ENCODE assay signal across 18 cellular contexts in the genomic region with DNA sequence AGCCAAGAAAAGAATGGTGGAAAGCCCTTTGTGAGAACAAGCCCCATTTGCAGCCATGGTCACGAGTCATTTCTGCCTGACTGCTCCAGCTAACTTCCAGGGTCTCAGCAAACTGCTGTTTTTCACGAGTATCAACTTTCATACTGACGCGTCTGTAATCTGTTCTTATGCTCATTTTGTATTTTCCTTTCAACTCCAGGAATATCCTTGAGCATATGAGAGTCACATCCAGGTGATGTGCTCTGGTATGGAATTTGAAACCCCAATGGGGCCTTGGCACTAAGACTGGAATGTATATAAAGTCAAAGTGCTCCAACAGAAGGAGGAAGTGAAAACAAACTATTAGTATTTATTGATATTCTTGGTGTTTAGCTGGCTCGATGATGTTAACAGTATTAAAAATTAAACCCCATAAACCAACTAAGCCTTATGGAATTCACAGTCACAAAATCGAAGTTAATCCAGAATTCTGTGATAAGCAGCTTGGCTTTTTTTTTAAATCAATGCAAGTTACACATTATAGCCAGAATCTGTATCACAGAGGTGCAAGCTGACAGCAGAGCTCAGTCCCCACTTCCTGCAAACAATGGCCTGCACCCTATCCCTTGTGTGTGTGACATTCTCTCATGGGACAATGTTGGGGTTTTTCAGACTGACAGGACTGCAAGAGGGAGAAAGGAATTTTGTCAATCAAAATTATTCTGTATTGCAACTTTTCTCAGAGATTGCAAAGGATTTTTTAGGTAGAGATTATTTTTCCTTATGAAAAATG. TPM values are rescaled to one million over a fixed set of nuclear protein-coding genes. Genes with fewer than 3 reads are reported as not detected.
DNase-seq lines count a peak whose midpoint lies in the region; ATAC-seq and TF ChIP-seq lines count a peak whose summit lies in the region.
"Had no signal": no experiment of that assay in that cellular context is flagged by ENCODE, and none has a peak within 500 bp of the region (broad histone marks: within the 10 kb centered on the region; RNA-seq: fewer than 3 reads in every experiment).

No MANE protein-coding gene starts in this region.

- TF ChIP-seq CTCF in A673 (conservative IDR thresholded peaks at IDR 0.05; ENCODE audit: low read depth, low read length) (no peak), upper lobe of left lung (IDR thresholded peaks at IDR 0.05) (no peak)

- H2AFZ ChIP-seq in mesenchymal stem cell (ENCODE audit: low read depth, low read length) = no peak overlapping the region

- no peak overlapping the region for H2BK5ac ChIP-seq in mesenchymal stem cell (ENCODE audit: low read depth, low read length, poor library complexity, severe bottlenecking)

- no peaks in the 10 kb centered on the region for H3K79me1 ChIP-seq in mesenchymal stem cell (replicated peaks; ENCODE audit: low read length, poor library complexity, severe bottlenecking)

- H3K27ac ChIP-seq in mesenchymal stem cell (ENCODE audit: low read length, poor library complexity, severe bottlenecking) = peak overlapping the region; percentile 76
- H3K27ac ChIP-seq in A673 (ENCODE audit: low read depth, low read length, poor library complexity, severe bottlenecking) = no peak overlapping the region
- no peak overlapping the region for H3K27ac ChIP-seq in upper lobe of left lung

- H3K14ac ChIP-seq in mesenchymal stem cell (ENCODE audit: low read length in 2 of 2) = no peak overlapping the region

- no peak overlapping the region for H2BK12ac ChIP-seq in mesenchymal stem cell (ENCODE audit: low read length in 2 of 2)

- CTCF ChIA-PET in A673 (lab: Charles Lee) = no interaction called here

- H3K4me2 ChIP-seq in mesenchymal stem cell (ENCODE audit: low read length, poor library complexity, severe bottlenecking) = peak overlapping the region; percentile 24

- BruUV-seq in A673 (replicated peaks; lab: Mats Ljungman, UMichigan) = no TSS peak

- H3K36me3 ChIP-seq in mesenchymal stem cell (ENCODE audit: control insufficient read depth in 1 of 2, insufficient read depth in 2 of 2, low read depth in 1 of 2, low read length in 2 of 2) (peaks cover 0 to 35% of the 10 kb centered on the region in 2 experiments), A673 (ENCODE audit: insufficient read depth, low read length, poor library complexity, severe bottlenecking) (no peaks in the 10 kb centered on the region), upper lobe of left lung (no peaks in the 10 kb centered on the region)

- H2AK5ac ChIP-seq in mesenchymal stem cell (ENCODE audit: low read length, severe bottlenecking) = no peak overlapping the region

- H2BK15ac ChIP-seq in mesenchymal stem cell (ENCODE audit: low read depth, poor library complexity, severe bottlenecking) = no peak overlapping the region

- H3K9me3 ChIP-seq in mesenchymal stem cell (ENCODE audit: control insufficient read depth, low read length) = peaks cover 2% of the 10 kb centered on the region
- no peaks in the 10 kb centered on the region for H3K9me3 ChIP-seq in A673 (ENCODE audit: low read depth, low read length, poor library complexity, severe bottlenecking)
- no peaks in the 10 kb centered on the region for H3K9me3 ChIP-seq in upper lobe of left lung

- H3K4me1 ChIP-seq in mesenchymal stem cell (ENCODE audit: control insufficient read depth, insufficient read depth, low read depth, low read length) (peaks cover 5% of the 10 kb centered on the region), A673 (ENCODE audit: insufficient read depth, low read length, poor library complexity, severe bottlenecking) (peaks cover 4% of the 10 kb centered on the region), upper lobe of left lung (peaks cover 0 to 13% (median 2%) of the 10 kb centered on the region in 4 donors)

- no peak overlapping the region for H3K18ac ChIP-seq in mesenchymal stem cell (ENCODE audit: low read depth in 1 of 2, low read length in 2 of 2)

- POLR2A ChIA-PET in A673 (lab: Charles Lee; ENCODE audit: low non-redundant PET) = no interaction called here

- DNase-seq in HT-29 (ENCODE audit: low spot score) (peak; percentile 31), mesenchymal stem cell (no peak), A673 (ENCODE audit: low spot score) (no peak), Right ventricle myocardium inferior (ENCODE audit: missing footprints) (no peak), amniotic stem cell (lab: John Stamatoyannopoulos, UW) (no peak), upper lobe of left lung (no peak)
- DNase-seq: activated CD4-positive, CD25-positive, alpha-beta regulatory T cell treated with anti-CD3 and anti-CD28 coated beads, Interleukin-2, amount 50 U/mL, for 72 hours; activated CD8-positive, alpha-beta memory T cell treated with anti-CD3 and anti-CD28 coated beads, Interleukin-2, amount 50 U/mL, for 48 hours; activated naive CD4-positive, alpha-beta T cell treated with anti-CD3 and anti-CD28 coated beads, Interleukin-2, amount 50 U/mL, for 16 hours; DMS53; head of caudate nucleus; mesendoderm; NCI-H1048; substantia nigra; T-helper 9 cell had no signal

- intact Hi-C loops in A673 (cut with micrococcal nuclease; ENCODE audit: unreplicated experiment) = no loop called here
- intact Hi-C loops in Right ventricle myocardium inferior (cut with DNase I) = no loop called here

- no peak overlapping the region for H2BK120ac ChIP-seq in mesenchymal stem cell (ENCODE audit: low read depth, low read length)

- ATAC-seq in GM18499 (IDR thresholded peaks at IDR 0.05; ENCODE audit: insufficient read depth, unreplicated experiment) (peak; percentile 51), GM21423 (IDR thresholded peaks at IDR 0.05; ENCODE audit: unreplicated experiment) (peak; percentile 54), Right ventricle myocardium inferior (no peak), upper lobe of left lung (ENCODE audit: low FRiP score in 2 of 2) (no peak)

- H3K4me3 ChIP-seq in mesenchymal stem cell (ENCODE audit: insufficient read depth in 1 of 2, low read depth in 1 of 2, low read length in 2 of 2) = no peak overlapping the region
- H3K4me3 ChIP-seq in A673 (ENCODE audit: low read depth, low read length, poor library complexity, severe bottlenecking) = no peak overlapping the region
- no peak overlapping the region for H3K4me3 ChIP-seq in upper lobe of left lung

- no peaks in the 10 kb centered on the region for H3K27me3 ChIP-seq in mesenchymal stem cell (ENCODE audit: control insufficient read depth in 1 of 2, insufficient read depth in 1 of 2, low read length in 2 of 2)
- peaks cover 7% of the 10 kb centered on the region for H3K27me3 ChIP-seq in A673 (replicated peaks; ENCODE audit: insufficient read depth, low read depth, low read length, poor library complexity)
- H3K27me3 ChIP-seq in upper lobe of left lung = no peaks in the 10 kb centered on the region

- H3K4ac ChIP-seq in mesenchymal stem cell (ENCODE audit: low read depth in 1 of 2, low read length in 2 of 2) = no peak overlapping the region

- no peak for TF ChIP-seq EP300 in upper lobe of left lung (IDR thresholded peaks at IDR 0.05)

- H4K91ac ChIP-seq in mesenchymal stem cell (ENCODE audit: low read length) = no peak overlapping the region

- H3K23ac ChIP-seq in mesenchymal stem cell (ENCODE audit: low read length in 2 of 2) = no peak overlapping the region

- H3K9ac ChIP-seq in mesenchymal stem cell (ENCODE audit: low read length) = no peak overlapping the region

- WGBS in mesenchymal stem cell = 92% methylated on average over 3 of the region's 6 CpGs
- WGBS in upper lobe of left lung, 2 donors = 81 to 86% methylated on average over 6 of the region's 6 CpGs

- no peak overlapping the region for H4K8ac ChIP-seq in mesenchymal stem cell (ENCODE audit: low read length)

- no peak for TF ChIP-seq POLR2A in upper lobe of left lung (IDR thresholded peaks at IDR 0.05)

RNA-seq across cellular contexts. Expression of gene SLC14A1, which starts 26.1 kb away (rescaled TPM):
- 5.9 and 6.2 TPM in 2 replicates for total RNA-seq in HT-29 (2014; rRNA removed; shearing (Covaris generic))
- 1.1 TPM for polyA plus RNA-seq in mesenchymal stem cell (2013, experiment 1 of 2)
- 1.3 TPM for polyA plus RNA-seq in mesenchymal stem cell (2013, experiment 2 of 2)
- total RNA-seq in A673 (2021) (not detected in 2 replicates), Right ventricle myocardium inferior (24.9 TPM), upper lobe of left lung (10 to 100 TPM in 1 of 6 donors, 1 to 10 TPM in 4, not detected in 1; 5.5 to 33.1 (median 6.8) TPM)
- polyA plus RNA-seq: neural cell had no signal

Comparison
In these comparisons a context has a peak if more than half of its experiments do, and no peak if none do; other contexts are left out.
1. ATAC-seq: peak in GM18499 (single experiment) and GM21423 (single experiment); none in Right ventricle myocardium inferior (single experiment) and upper lobe of left lung (0 of 2).